1 cellular context compared by ENCODE assay signal in genomic region chr15:63134245-63134644, GRCh38.
TF ChIP-seq lines count a peak whose summit lies in the region.

No MANE protein-coding gene starts in this region.

TF ChIP-seq in GM23338, 12 proteins besides CTCF, POLR2A, EP300 and RAD21:
- TF ChIP-seq ZNF331 (CRISPR knock-in tag; IDR thresholded peaks at IDR 0.05; ENCODE audit: low read depth) (no peak), NANOG (IDR thresholded peaks at IDR 0.05; ENCODE audit: borderline replicate concordance) (no peak), POLR2AphosphoS5 (IDR thresholded peaks at IDR 0.05; ENCODE audit: low read depth) (no peak), ZNF114 (CRISPR knock-in tag; IDR thresholded peaks at IDR 0.05) (no peak), REST (IDR thresholded peaks at IDR 0.05; ENCODE audit: unreplicated experiment) (no peak), EZH2 (IDR thresholded peaks at IDR 0.05; ENCODE audit: low read depth, unreplicated experiment) (no peak), JUNB (IDR thresholded peaks at IDR 0.05; ENCODE audit: unreplicated experiment) (no peak), ETS1 (IDR thresholded peaks at IDR 0.05) (no peak), ZNF462 (CRISPR knock-in tag; IDR thresholded peaks at IDR 0.05) (no peak), CREB1 (CRISPR knock-in tag; IDR thresholded peaks at IDR 0.05; ENCODE audit: low read depth) (no peak), EZH2phosphoT487 (IDR thresholded peaks at IDR 0.05; ENCODE audit: unreplicated experiment) (no peak), STAT1 (IDR thresholded peaks at IDR 0.05; ENCODE audit: unreplicated experiment) (no peak)
